In genomic region chr12:128069359-128069997, GRCh38 we compare ENCODE assay signal across 1 cellular context.
TF ChIP-seq lines count a peak whose summit lies in the region.

No MANE protein-coding gene starts in this region.

TF ChIP-seq in WTC11, 78 proteins besides CTCF, POLR2A, EP300 and RAD21 (continued from another document):
- TF ChIP-seq, protein P1, sequence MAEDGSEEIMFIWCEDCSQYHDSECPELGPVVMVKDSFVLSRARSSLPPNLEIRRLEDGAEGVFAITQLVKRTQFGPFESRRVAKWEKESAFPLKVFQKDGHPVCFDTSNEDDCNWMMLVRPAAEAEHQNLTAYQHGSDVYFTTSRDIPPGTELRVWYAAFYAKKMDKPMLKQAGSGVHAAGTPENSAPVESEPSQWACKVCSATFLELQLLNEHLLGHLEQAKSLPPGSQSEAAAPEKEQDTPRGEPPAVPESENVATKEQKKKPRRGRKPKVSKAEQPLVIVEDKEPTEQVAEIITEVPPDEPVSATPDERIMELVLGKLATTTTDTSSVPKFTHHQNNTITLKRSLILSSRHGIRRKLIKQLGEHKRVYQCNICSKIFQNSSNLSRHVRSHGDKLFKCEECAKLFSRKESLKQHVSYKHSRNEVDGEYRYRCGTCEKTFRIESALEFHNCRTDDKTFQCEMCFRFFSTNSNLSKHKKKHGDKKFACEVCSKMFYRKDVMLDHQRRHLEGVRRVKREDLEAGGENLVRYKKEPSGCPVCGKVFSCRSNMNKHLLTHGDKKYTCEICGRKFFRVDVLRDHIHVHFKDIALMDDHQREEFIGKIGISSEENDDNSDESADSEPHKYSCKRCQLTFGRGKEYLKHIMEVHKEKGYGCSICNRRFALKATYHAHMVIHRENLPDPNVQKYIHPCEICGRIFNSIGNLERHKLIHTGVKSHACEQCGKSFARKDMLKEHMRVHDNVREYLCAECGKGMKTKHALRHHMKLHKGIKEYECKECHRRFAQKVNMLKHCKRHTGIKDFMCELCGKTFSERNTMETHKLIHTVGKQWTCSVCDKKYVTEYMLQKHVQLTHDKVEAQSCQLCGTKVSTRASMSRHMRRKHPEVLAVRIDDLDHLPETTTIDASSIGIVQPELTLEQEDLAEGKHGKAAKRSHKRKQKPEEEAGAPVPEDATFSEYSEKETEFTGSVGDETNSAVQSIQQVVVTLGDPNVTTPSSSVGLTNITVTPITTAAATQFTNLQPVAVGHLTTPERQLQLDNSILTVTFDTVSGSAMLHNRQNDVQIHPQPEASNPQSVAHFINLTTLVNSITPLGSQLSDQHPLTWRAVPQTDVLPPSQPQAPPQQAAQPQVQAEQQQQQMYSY (CRISPR knock-in tag; IDR thresholded peaks at IDR 0.05): no peak
